ENCODE assay signal across 10 cellular contexts in genomic region chr9:135715056-135715595, GRCh38.
"Had no signal": no experiment of that assay in that cellular context is flagged by ENCODE, and none has a peak within 500 bp of the region (broad histone marks: within the 10 kb centered on the region; RNA-seq: fewer than 3 reads in every experiment).

No MANE protein-coding gene starts in this region.

- H3K4me1 ChIP-seq: ascending aorta, parathyroid adenoma had no signal

- H3K4me3 ChIP-seq: ascending aorta had no signal

- H3K4me1 Mint-ChIP-seq: activated naive CD8-positive, alpha-beta T cell treated with anti-CD3 and anti-CD28 coated beads, Interleukin-2, amount 10 ng/mL, durations not matched to agents 7 days and 5 days had no signal

- H3K9ac ChIP-seq: parathyroid adenoma had no signal

- DNase-seq: activated naive CD4-positive, alpha-beta T cell; activated naive CD8-positive, alpha-beta T cell treated with anti-CD3 and anti-CD28 coated beads, Interleukin-2, amount 10 ng/mL, durations not matched to agents 7 days and 5 days; hippocampal formation; stimulated activated CD4-positive, alpha-beta T cell treated with anti-CD3 and anti-CD28 coated beads, Interleukin-1b, Interleukin-23, amount 100 ng/mL, for 48 hours; stimulated activated naive CD8-positive, alpha-beta T cell treated with anti-CD3 and anti-CD28 coated beads, Interleukin-15, amount 100 ng/mL, for 72 hours; SW 1271 had no signal

- H3K4me3 Mint-ChIP-seq: activated naive CD8-positive, alpha-beta T cell treated with anti-CD3 and anti-CD28 coated beads, Interleukin-2, amount 10 ng/mL, durations not matched to agents 7 days and 5 days; activated T-helper 1 cell treated with anti-CD3 and anti-CD28 coated beads, Interleukin-12 subunit alpha, Interleukin-12 subunit beta, Interleukin-2, Interleukin-4 antibody, amounts not matched to agents 30 ng/mL and 10 ng/mL and 1 ng/mL, durations not matched to agents 14 hours and 24 hours and 36 hours; stimulated activated naive CD8-positive, alpha-beta T cell treated with anti-CD3 and anti-CD28 coated beads, Interleukin-15, amount 100 ng/mL, for 72 hours had no signal

- H3K27me3 ChIP-seq: testis had no signal

- H3K9me3 Mint-ChIP-seq: activated naive CD8-positive, alpha-beta T cell treated with anti-CD3 and anti-CD28 coated beads, Interleukin-2, amount 10 ng/mL, durations not matched to agents 7 days and 5 days; activated T-helper 1 cell treated with anti-CD3 and anti-CD28 coated beads, Interleukin-12 subunit alpha, Interleukin-12 subunit beta, Interleukin-2, Interleukin-4 antibody, amounts not matched to agents 30 ng/mL and 10 ng/mL and 1 ng/mL, durations not matched to agents 14 hours and 24 hours and 36 hours; stimulated activated naive CD8-positive, alpha-beta T cell treated with anti-CD3 and anti-CD28 coated beads, Interleukin-15, amount 100 ng/mL, for 72 hours had no signal

- H3K27ac ChIP-seq: ascending aorta, parathyroid adenoma, testis had no signal

- H3K36me3 ChIP-seq: ascending aorta had no signal

- H3K36me3 Mint-ChIP-seq: activated naive CD8-positive, alpha-beta T cell treated with anti-CD3 and anti-CD28 coated beads, Interleukin-2, amount 10 ng/mL, durations not matched to agents 7 days and 5 days had no signal

- H3K27ac Mint-ChIP-seq: activated naive CD8-positive, alpha-beta T cell treated with anti-CD3 and anti-CD28 coated beads, Interleukin-2, amount 10 ng/mL, durations not matched to agents 7 days and 5 days; activated T-helper 1 cell treated with anti-CD3 and anti-CD28 coated beads, Interleukin-12 subunit alpha, Interleukin-12 subunit beta, Interleukin-2, Interleukin-4 antibody, amounts not matched to agents 30 ng/mL and 10 ng/mL and 1 ng/mL, durations not matched to agents 14 hours and 24 hours and 36 hours; stimulated activated naive CD8-positive, alpha-beta T cell treated with anti-CD3 and anti-CD28 coated beads, Interleukin-15, amount 100 ng/mL, for 72 hours had no signal

- H3K9me3 ChIP-seq: ascending aorta, testis had no signal
